Comparison of ENCODE assay signal across 16 cellular contexts in the genomic region with DNA sequence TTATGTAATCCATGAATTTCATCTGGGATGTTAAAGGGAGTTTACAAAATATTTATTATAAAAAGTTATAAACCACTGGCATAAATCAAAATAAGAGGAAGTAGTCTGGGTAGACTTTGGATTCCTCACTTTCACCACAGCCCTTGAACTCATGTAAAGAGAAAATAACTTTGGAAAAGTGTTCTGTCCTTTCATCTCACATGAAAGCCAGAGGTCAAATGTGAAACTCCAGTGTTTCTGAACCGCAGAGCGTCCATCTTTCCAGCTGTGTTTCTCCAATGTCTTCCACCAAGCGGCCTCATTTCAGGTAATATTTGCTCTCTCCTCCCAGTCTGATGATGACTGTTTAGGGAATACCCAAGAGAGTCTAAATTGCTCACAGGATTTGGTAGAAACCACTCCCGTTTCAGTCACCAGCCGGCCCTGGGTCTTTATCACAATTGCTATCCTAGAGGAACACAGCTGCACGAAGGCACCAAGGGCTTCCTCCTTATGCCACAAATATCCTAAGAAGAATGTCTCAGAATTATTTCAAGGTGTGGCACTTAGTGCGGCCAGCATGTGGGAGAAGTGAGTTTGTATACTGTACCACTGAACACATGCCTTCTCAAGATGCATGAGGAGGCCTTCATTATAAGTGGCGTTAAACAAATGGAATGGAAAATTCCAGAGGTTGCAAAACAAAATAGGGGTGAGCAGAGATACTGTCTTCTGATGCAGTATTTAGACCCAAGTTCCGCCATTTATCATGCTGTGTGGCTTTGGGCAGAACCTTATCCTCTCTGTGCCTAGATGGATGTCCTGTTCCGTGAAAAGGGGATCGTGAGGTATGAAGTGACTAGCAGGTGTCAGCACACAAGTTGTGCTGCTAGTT.
"Had no signal": no experiment of that assay in that cellular context is flagged by ENCODE, and none has a peak within 500 bp of the region (broad histone marks: within the 10 kb centered on the region; RNA-seq: fewer than 3 reads in every experiment).

No MANE protein-coding gene starts in this region.

- H3K4me2 ChIP-seq: smooth muscle cell had no signal

- H3K79me2 ChIP-seq: parathyroid adenoma had no signal

- H3K4me3 ChIP-seq: smooth muscle cell, tibial nerve had no signal

- H3K27me3 ChIP-seq: tibial nerve had no signal

- H3K27ac Mint-ChIP-seq: activated CD4-positive, alpha-beta memory T cell treated with anti-CD3 and anti-CD28 coated beads for 36 hours; activated naive CD4-positive, alpha-beta T cell treated with anti-CD3 and anti-CD28 coated beads, Interleukin-2, amount 50 U/mL, for 72 hours; effector memory CD8-positive, alpha-beta T cell; immature natural killer cell; stimulated activated naive B cell treated with anti-CD40 and anti-IgM and Interleukin-4, amounts not matched to agents 10 μg/mL and 1 μg/mL and 100 μg/mL, for 72 hours had no signal

- H3K9me3 Mint-ChIP-seq: activated CD4-positive, alpha-beta memory T cell treated with anti-CD3 and anti-CD28 coated beads for 36 hours; activated naive CD4-positive, alpha-beta T cell treated with anti-CD3 and anti-CD28 coated beads, Interleukin-2, amount 50 U/mL, for 72 hours; activated T-cell treated with anti-CD3 and anti-CD28 coated beads, Interleukin-2, amount 50 U/mL, for 4 hours; effector memory CD8-positive, alpha-beta T cell; immature natural killer cell; stimulated activated naive B cell treated with anti-CD40 and anti-IgM and Interleukin-4, amounts not matched to agents 10 μg/mL and 1 μg/mL and 100 μg/mL, for 72 hours had no signal

- H3K36me3 Mint-ChIP-seq: activated CD4-positive, alpha-beta memory T cell treated with anti-CD3 and anti-CD28 coated beads for 36 hours; activated naive CD4-positive, alpha-beta T cell treated with anti-CD3 and anti-CD28 coated beads, Interleukin-2, amount 50 U/mL, for 72 hours; brain had no signal

- H3K36me3 ChIP-seq: tibial nerve had no signal

- H2AFZ ChIP-seq: parathyroid adenoma had no signal

- H3K27me3 Mint-ChIP-seq: brain had no signal

- H3K27ac ChIP-seq: parathyroid adenoma, tibial nerve had no signal

- H3K9me3 ChIP-seq: tibial nerve had no signal

- H3K9ac ChIP-seq: parathyroid adenoma had no signal

- H3K4me1 ChIP-seq: parathyroid adenoma had no signal

- H3K4me3 Mint-ChIP-seq: activated CD4-positive, alpha-beta memory T cell treated with anti-CD3 and anti-CD28 coated beads for 36 hours; activated T-cell treated with anti-CD3 and anti-CD28 coated beads, Interleukin-2, amount 50 U/mL, for 4 hours; brain; effector memory CD8-positive, alpha-beta T cell; immature natural killer cell; stimulated activated naive B cell treated with anti-CD40 and anti-IgM and Interleukin-4, amounts not matched to agents 10 μg/mL and 1 μg/mL and 100 μg/mL, for 72 hours had no signal

- ATAC-seq: activated naive CD4-positive, alpha-beta T cell treated with anti-CD3 and anti-CD28 coated beads, Interleukin-2, amount 50 U/mL, for 72 hours; activated T-cell treated with anti-CD3 and anti-CD28 coated beads, Interleukin-2, amount 50 U/mL, for 4 hours; effector memory CD8-positive, alpha-beta T cell; stimulated activated naive B cell treated with anti-CD40 and anti-IgM and Interleukin-4, amounts not matched to agents 10 μg/mL and 1 μg/mL and 100 μg/mL, for 72 hours had no signal

- DNase-seq: activated CD4-positive, alpha-beta memory T cell treated with anti-CD3 and anti-CD28 coated beads for 36 hours; activated CD4-positive, CD25-positive, alpha-beta regulatory T cell treated with anti-CD3 and anti-CD28 coated beads, Interleukin-2, amount 50 U/mL, for 72 hours; activated effector memory CD4-positive, alpha-beta T cell treated with anti-CD3 and anti-CD28 coated beads, Interleukin-2, amount 50 U/mL, for 16 hours; activated T-cell treated with anti-CD3 and anti-CD28 coated beads, Interleukin-2, amount 50 U/mL, for 4 hours; amygdala; effector memory CD8-positive, alpha-beta T cell; glutamatergic neuron; immature natural killer cell; mammary epithelial cell; retina; stimulated activated naive B cell treated with anti-CD40 and anti-IgM and Interleukin-4, amounts not matched to agents 10 μg/mL and 1 μg/mL and 100 μg/mL, for 72 hours had no signal
